11 cellular contexts compared by ENCODE assay signal in the genomic region with DNA sequence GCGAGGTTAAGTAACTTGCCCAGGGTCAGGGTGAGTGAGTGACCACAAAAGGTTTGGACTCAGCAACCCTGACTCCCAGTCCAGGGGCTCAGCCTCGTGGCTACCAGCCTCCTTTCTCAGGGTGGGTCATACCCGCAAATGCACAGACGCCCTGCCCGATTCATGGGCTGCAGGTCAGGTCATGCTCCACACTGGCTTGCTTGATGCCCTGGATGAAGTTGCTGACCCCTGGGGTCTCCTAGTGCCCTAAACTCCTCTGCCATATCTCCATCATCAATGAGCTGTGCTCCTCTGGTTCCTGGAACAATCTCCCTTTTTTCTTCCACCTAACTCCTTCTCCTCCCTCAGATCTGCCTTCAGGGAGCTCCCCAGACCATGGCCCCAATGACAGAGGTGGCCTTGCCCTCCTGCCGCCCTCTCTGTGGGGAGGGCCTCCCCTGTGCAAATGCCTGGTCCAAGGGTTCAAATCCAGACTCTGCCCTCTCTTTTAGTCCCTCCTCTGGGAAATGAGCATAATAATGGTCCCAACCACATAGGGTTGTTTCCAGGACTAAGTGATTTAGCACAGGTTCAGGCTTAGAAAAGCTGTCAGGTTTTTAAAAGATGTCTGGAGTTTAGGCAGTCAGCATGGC.
A peak's percentile ranks its signal among the peaks of the same experiment; 100 is the strongest.
DNase-seq lines count a peak whose midpoint lies in the region; ATAC-seq and TF ChIP-seq lines count a peak whose summit lies in the region.
"Had no signal": no experiment of that assay in that cellular context is flagged by ENCODE, and none has a peak within 500 bp of the region (broad histone marks: within the 10 kb centered on the region; RNA-seq: fewer than 3 reads in every experiment).

No MANE protein-coding gene starts in this region.

- peaks cover 37 to 71% (median 58%) of the 10 kb centered on the region in 4 donors for H3K4me1 ChIP-seq in esophagus muscularis mucosa
- peaks cover 52% of the 10 kb centered on the region for H3K4me1 ChIP-seq in stomach smooth muscle (ENCODE audit: control insufficient read depth, insufficient read depth, low read length)

- H3K9me3 ChIP-seq in esophagus muscularis mucosa (no peaks in the 10 kb centered on the region), stomach smooth muscle (ENCODE audit: control insufficient read depth in 2 of 2, low read length in 2 of 2) (peaks cover 0 to 5% of the 10 kb centered on the region in 2 donors)

- H3K4me3 ChIP-seq in esophagus muscularis mucosa = no peak overlapping the region
- peak overlapping the region in 1 of 2 donors; percentile 9 for H3K4me3 ChIP-seq in stomach smooth muscle (ENCODE audit: low read length in 2 of 2)

- no peak for TF ChIP-seq EP300 in esophagus muscularis mucosa (IDR thresholded peaks at IDR 0.05)

- ATAC-seq in HG03066 (IDR thresholded peaks at IDR 0.05; ENCODE audit: low read depth, unreplicated experiment) (peak; percentile 10), GM21515 (IDR thresholded peaks at IDR 0.05; ENCODE audit: unreplicated experiment) (no peak)

- peak; percentile 46 for DNase-seq in activated CD8-positive, alpha-beta memory T cell treated with anti-CD3 and anti-CD28 coated beads, Interleukin-2, amount 50 U/mL, for 48 hours
- DNase-seq in activated CD8-positive, alpha-beta memory T cell treated with anti-CD3 and anti-CD28 coated beads, Interleukin-2, amount 50 U/mL, for 4 hours = no peak
- DNase-seq in esophagus muscularis mucosa (ENCODE audit: extremely low spot score) (peak; percentile 81), NOMO-1 treated with DMSO at 0.1 percent for 48 hours (lab: John Stamatoyannopoulos, UW; ENCODE audit: unreplicated experiment) (no peak), NOMO-1 (lab: John Stamatoyannopoulos, UW; ENCODE audit: unreplicated experiment in 2 of 2) (no peak)
- DNase-seq: NCI-H1694 treated with DMSO at 0.1 percent for 48 hours; NK-92 treated with Interleukin-12 subunit alpha and Interleukin-12 subunit beta, amount 100 ng/mL, for 24 hours; stimulated activated CD4-positive, alpha-beta T cell treated with anti-CD3 and anti-CD28 coated beads, Interleukin-4, amount 100 ng/mL, for 1 hour had no signal

- H3K9ac ChIP-seq in stomach smooth muscle (ENCODE audit: low read length in 2 of 2) = peak overlapping the region in 1 of 2 donors; percentile 39

- intact Hi-C loops in esophagus muscularis mucosa (cut with DNase I) = loop anchor here (10.0 kb wide), 1 partner anchor 156 kb away; no protein-coding TSS in a partner anchor

- 100% methylated on average over 1 of the region's 6 CpGs for WGBS in esophagus muscularis mucosa

- TF ChIP-seq POLR2A in esophagus muscularis mucosa (IDR thresholded peaks at IDR 0.05; ENCODE audit: low read depth) = no peak

- H3K27ac ChIP-seq in esophagus muscularis mucosa (replicated peaks in 1 of 4) = peak overlapping the region; percentile 69 to 84 (median 77)
- H3K27ac ChIP-seq in stomach smooth muscle (ENCODE audit: low read length) = peak overlapping the region; percentile 89

- TF ChIP-seq CTCF in esophagus muscularis mucosa (IDR thresholded peaks at IDR 0.05) = no peak

- H3K36me3 ChIP-seq in esophagus muscularis mucosa (no peaks in the 10 kb centered on the region), stomach smooth muscle (ENCODE audit: control insufficient read depth in 2 of 2, insufficient read depth in 2 of 2, low read length in 2 of 2) (no peaks in the 10 kb centered on the region)

- H3K27me3 ChIP-seq in esophagus muscularis mucosa = no peaks in the 10 kb centered on the region
- H3K27me3 ChIP-seq in stomach smooth muscle (ENCODE audit: control insufficient read depth in 1 of 2, insufficient read depth in 2 of 2, low read length in 2 of 2) = no peaks in the 10 kb centered on the region

Comparison
In these comparisons a context has a peak if more than half of its experiments do, and no peak if none do; other contexts are left out.
1. DNase-seq: peak in activated CD8-positive, alpha-beta memory T cell treated with anti-CD3 and anti-CD28 coated beads, Interleukin-2, amount 50 U/mL, for 48 hours (single experiment) and esophagus muscularis mucosa (single experiment); none in activated CD8-positive, alpha-beta memory T cell treated with anti-CD3 and anti-CD28 coated beads, Interleukin-2, amount 50 U/mL, for 4 hours (single experiment), NOMO-1 treated with DMSO at 0.1 percent for 48 hours (single experiment) and NOMO-1 (0 of 2).